1 cellular context compared by ENCODE assay signal in genomic region chr17:74176546-74177001, GRCh38.
TF ChIP-seq lines count a peak whose summit lies in the region.

No MANE protein-coding gene starts in this region.

TF ChIP-seq in K562, 482 proteins besides CTCF, POLR2A, EP300 and RAD21 (continued from another document):
- TF ChIP-seq CREM (IDR thresholded peaks at IDR 0.05; ENCODE audit: low read depth) (0 out of 2 replicates have a peak, but pooled peaks have one; percentile 25), CBFA2T3 (IDR thresholded peaks at IDR 0.05) (no peak), ZNF354B (CRISPR knock-in tag; IDR thresholded peaks at IDR 0.05) (no peak), NCOR1 (IDR thresholded peaks at IDR 0.05) (no peak), RB1 (IDR thresholded peaks at IDR 0.05; ENCODE audit: low read depth) (peak; percentile 40; the same call in 1 of the 2 replicates), RUNX1 (IDR thresholded peaks at IDR 0.05; ENCODE audit: low read depth) (no peak), STAG1 (CRISPR knock-in tag; IDR thresholded peaks at IDR 0.05; ENCODE audit: borderline replicate concordance) (peak; percentile 58; the same call in 1 of the 2 replicates), SIN3B (IDR thresholded peaks at IDR 0.05; ENCODE audit: low read depth) (no peak), NFIX (CRISPR knock-in tag; IDR thresholded peaks at IDR 0.05; ENCODE audit: low read depth) (no peak), ZNF311 (CRISPR knock-in tag; IDR thresholded peaks at IDR 0.05) (no peak), PRDM10 (IDR thresholded peaks at IDR 0.05; ENCODE audit: partially characterized antibody) (no peak), HIVEP1 (CRISPR knock-in tag; IDR thresholded peaks at IDR 0.05) (no peak), FOXJ2 (tag; IDR thresholded peaks at IDR 0.05) (no peak), TAF9B (IDR thresholded peaks at IDR 0.05; ENCODE audit: partially characterized antibody) (no peak), EP400 (IDR thresholded peaks at IDR 0.05) (no peak), ZNF707 (CRISPR knock-in tag; conservative IDR thresholded peaks at IDR 0.05) (no peak), ZNF431 (CRISPR knock-in tag; IDR thresholded peaks at IDR 0.05) (no peak), CC2D1A (IDR thresholded peaks at IDR 0.05) (0 out of 2 replicates have a peak, but pooled peaks have one; percentile 34), ZNF717 (CRISPR knock-in tag; IDR thresholded peaks at IDR 0.05) (no peak), RFX7 (CRISPR knock-in tag; IDR thresholded peaks at IDR 0.05) (no peak), SMC3 (conservative IDR thresholded peaks at IDR 0.05; ENCODE audit: insufficient read depth, low read depth, low read length) (peak; percentile 79), MTA1 (IDR thresholded peaks at IDR 0.05; ENCODE audit: borderline replicate concordance) (no peak), SPI1 (IDR thresholded peaks at IDR 0.05; ENCODE audit: borderline replicate concordance, low read depth, low read length) (peak; percentile 7; the same call in 1 of the 2 replicates), BDP1 (IDR thresholded peaks at IDR 0.05; ENCODE audit: insufficient read depth, insufficient read length) (no peak), ZNF766 (CRISPR knock-in tag; conservative IDR thresholded peaks at IDR 0.05) (no peak), FOXM1 (IDR thresholded peaks at IDR 0.05; ENCODE audit: low read depth) (no peak), FOXM1 (CRISPR knock-in tag; IDR thresholded peaks at IDR 0.05; ENCODE audit: low read depth) (no peak), PHF20 (IDR thresholded peaks at IDR 0.05; ENCODE audit: partially characterized antibody) (no peak)
- TF ChIP-seq, protein P1, sequence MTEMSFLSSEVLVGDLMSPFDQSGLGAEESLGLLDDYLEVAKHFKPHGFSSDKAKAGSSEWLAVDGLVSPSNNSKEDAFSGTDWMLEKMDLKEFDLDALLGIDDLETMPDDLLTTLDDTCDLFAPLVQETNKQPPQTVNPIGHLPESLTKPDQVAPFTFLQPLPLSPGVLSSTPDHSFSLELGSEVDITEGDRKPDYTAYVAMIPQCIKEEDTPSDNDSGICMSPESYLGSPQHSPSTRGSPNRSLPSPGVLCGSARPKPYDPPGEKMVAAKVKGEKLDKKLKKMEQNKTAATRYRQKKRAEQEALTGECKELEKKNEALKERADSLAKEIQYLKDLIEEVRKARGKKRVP (CRISPR knock-in tag; IDR thresholded peaks at IDR 0.05): no peak
- TF ChIP-seq, protein P2, sequence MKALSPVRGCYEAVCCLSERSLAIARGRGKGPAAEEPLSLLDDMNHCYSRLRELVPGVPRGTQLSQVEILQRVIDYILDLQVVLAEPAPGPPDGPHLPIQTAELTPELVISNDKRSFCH (CRISPR knock-in tag; IDR thresholded peaks at IDR 0.05): no peak
- TF ChIP-seq, protein P2 (tag; IDR thresholded peaks at IDR 0.05): no peak
- TF ChIP-seq, protein P3, sequence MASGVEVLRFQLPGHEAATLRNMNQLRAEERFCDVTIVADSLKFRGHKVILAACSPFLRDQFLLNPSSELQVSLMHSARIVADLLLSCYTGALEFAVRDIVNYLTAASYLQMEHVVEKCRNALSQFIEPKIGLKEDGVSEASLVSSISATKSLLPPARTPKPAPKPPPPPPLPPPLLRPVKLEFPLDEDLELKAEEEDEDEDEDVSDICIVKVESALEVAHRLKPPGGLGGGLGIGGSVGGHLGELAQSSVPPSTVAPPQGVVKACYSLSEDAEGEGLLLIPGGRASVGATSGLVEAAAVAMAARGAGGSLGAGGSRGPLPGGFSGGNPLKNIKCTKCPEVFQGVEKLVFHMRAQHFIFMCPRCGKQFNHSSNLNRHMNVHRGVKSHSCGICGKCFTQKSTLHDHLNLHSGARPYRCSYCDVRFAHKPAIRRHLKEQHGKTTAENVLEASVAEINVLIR (CRISPR knock-in tag; IDR thresholded peaks at IDR 0.05): no peak
- TF ChIP-seq, protein P4, sequence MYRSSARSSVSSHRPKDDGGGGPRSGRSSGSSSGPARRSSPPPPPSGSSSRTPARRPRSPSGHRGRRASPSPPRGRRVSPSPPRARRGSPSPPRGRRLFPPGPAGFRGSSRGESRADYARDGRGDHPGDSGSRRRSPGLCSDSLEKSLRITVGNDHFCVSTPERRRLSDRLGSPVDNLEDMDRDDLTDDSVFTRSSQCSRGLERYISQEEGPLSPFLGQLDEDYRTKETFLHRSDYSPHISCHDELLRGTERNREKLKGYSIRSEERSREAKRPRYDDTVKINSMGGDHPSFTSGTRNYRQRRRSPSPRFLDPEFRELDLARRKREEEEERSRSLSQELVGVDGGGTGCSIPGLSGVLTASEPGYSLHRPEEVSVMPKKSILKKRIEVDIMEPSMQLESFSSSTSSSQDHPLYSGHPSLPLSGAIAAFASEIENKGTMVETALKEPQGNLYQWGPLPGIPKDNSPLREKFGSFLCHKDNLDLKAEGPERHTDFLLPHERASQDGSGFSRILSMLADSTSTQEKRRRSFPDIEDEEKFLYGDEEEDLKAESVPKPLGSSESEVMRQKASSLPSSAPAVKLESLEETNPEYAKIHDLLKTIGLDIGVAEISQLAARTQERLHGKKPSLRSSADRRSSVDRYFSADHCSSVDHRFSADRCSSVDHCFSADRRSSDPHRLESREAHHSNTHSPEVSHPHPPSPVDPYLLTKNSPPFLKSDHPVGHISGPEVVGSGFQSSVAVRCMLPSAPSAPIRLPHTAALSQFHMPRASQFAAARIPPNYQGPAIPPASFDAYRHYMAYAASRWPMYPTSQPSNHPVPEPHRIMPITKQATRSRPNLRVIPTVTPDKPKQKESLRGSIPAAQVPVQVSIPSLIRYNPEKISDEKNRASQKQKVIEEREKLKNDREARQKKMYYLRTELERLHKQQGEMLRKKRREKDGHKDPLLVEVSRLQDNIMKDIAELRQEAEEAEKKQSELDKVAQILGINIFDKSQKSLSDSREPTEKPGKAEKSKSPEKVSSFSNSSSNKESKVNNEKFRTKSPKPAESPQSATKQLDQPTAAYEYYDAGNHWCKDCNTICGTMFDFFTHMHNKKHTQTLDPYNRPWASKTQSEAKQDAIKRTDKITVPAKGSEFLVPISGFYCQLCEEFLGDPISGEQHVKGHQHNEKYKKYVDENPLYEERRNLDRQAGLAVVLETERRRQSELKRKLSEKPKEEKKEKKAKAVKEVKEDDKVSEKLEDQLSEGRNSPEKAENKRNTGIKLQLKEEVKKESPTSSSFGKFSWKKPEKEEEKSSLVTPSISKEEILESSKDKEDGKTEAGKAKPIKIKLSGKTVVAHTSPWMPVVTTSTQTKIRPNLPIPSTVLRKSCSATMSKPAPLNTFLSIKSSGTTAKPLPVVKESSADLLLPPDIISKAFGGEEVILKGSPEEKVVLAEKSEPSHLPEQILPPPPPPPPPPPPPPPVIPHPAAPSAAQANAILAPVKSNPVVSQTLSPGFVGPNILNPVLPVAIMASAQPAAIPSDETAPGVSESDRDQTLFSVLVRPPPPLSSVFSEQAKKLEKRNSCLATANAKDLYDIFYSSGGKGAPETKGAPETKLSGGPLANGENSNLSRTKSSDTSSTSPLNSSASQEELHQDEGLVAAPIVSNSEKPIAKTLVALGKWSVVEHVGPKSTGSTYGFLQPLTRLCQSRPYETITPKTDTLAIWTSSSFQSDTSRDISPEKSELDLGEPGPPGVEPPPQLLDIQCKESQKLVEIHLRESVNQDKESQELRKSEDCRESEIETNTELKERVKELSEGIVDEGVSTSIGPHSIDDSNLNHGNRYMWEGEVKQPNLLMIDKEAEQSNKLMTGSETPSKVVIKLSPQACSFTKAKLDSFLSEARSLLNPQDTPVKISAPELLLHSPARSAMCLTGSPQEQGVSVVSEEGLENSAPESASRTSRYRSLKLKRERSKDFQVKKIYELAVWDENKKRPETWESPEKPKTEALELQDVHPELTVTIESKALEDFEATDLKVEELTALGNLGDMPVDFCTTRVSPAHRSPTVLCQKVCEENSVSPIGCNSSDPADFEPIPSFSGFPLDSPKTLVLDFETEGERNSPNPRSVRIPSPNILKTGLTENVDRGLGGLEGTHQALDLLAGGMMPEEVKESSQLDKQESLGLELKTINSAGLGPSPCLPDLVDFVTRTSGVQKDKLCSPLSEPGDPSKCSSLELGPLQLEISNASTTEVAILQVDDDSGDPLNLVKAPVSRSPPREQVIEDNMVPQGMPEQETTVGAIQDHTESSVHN (IDR thresholded peaks at IDR 0.05; ENCODE audit: borderline replicate concordance in 1 of 2, low read depth in 1 of 2): no peak
- TF ChIP-seq, protein P5, sequence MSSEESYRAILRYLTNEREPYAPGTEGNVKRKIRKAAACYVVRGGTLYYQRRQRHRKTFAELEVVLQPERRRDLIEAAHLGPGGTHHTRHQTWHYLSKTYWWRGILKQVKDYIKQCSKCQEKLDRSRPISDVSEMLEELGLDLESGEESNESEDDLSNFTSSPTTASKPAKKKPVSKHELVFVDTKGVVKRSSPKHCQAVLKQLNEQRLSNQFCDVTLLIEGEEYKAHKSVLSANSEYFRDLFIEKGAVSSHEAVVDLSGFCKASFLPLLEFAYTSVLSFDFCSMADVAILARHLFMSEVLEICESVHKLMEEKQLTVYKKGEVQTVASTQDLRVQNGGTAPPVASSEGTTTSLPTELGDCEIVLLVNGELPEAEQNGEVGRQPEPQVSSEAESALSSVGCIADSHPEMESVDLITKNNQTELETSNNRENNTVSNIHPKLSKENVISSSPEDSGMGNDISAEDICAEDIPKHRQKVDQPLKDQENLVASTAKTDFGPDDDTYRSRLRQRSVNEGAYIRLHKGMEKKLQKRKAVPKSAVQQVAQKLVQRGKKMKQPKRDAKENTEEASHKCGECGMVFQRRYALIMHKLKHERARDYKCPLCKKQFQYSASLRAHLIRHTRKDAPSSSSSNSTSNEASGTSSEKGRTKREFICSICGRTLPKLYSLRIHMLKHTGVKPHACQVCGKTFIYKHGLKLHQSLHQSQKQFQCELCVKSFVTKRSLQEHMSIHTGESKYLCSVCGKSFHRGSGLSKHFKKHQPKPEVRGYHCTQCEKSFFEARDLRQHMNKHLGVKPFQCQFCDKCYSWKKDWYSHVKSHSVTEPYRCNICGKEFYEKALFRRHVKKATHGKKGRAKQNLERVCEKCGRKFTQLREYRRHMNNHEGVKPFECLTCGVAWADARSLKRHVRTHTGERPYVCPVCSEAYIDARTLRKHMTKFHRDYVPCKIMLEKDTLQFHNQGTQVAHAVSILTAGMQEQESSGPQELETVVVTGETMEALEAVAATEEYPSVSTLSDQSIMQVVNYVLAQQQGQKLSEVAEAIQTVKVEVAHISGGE (CRISPR knock-in tag; IDR thresholded peaks at IDR 0.05): no peak
